In genomic region chr6:155883741-155884140, GRCh38 we compare ENCODE assay signal across 16 cellular contexts.
DNase-seq lines count a peak whose midpoint lies in the region; ATAC-seq and TF ChIP-seq lines count a peak whose summit lies in the region.
"Had no signal": no experiment of that assay in that cellular context is flagged by ENCODE, and none has a peak within 500 bp of the region (broad histone marks: within the 10 kb centered on the region; RNA-seq: fewer than 3 reads in every experiment).

No MANE protein-coding gene starts in this region.

- ATAC-seq in left lung: peak; percentile 44
- ATAC-seq: activated T-cell treated with anti-CD3 and anti-CD28 coated beads, Interleukin-2, amount 50 U/mL, for 72 hours had no signal

- peak overlapping the region; percentile 73 for H3K27ac Mint-ChIP-seq in HFFc6
- H3K27ac Mint-ChIP-seq: activated T-cell treated with anti-CD3 and anti-CD28 coated beads, Interleukin-2, amount 50 U/mL, for 72 hours; IgD-negative memory B cell had no signal

- in situ Hi-C loops in astrocyte of the spinal cord (cut with HindIII; ENCODE audit: low sequenced_read_pairs): no loop called here

- no peaks in the 10 kb centered on the region for H3K9me3 ChIP-seq in AG04450 (ENCODE audit: control insufficient read depth, insufficient read depth, low read length)
- no peaks in the 10 kb centered on the region for H3K9me3 ChIP-seq in left lung

- CTCF ChIA-PET in AG04450 (lab: Charles Lee): interaction anchor here (1.6 kb wide), 1 partner anchor 9 kb away, joined by 5 read pairs; no protein-coding TSS in a partner anchor

- no peaks in the 10 kb centered on the region for H3K36me3 ChIP-seq in left lung

- H3K4me3 ChIP-seq in AG04450 (ENCODE audit: low read depth, low read length): no peak overlapping the region
- H3K4me3 ChIP-seq in astrocyte of the spinal cord (ENCODE audit: low read depth, low read length): no peak overlapping the region
- H3K4me3 ChIP-seq in left lung: no peak overlapping the region

- peak; percentile 13 for DNase-seq in AG04450 (ENCODE audit: low read depth, low spot score)
- DNase-seq in HFFc6: peak; percentile 39
- peak; percentile 64 for DNase-seq in astrocyte of the spinal cord (ENCODE audit: low read depth, low spot score)
- DNase-seq in left lung: no peak
- no peak for DNase-seq in NCI-H748 treated with DMSO at 0.1 percent for 48 hours (lab: John Stamatoyannopoulos, UW)
- DNase-seq in NCI-H2107 (lab: John Stamatoyannopoulos, UW): no peak
- no peak for DNase-seq in kidney glomerular epithelial cell (lab: John Stamatoyannopoulos, UW)
- DNase-seq in HuH-7 (ENCODE audit: low spot score): no peak
- DNase-seq: activated CD4-positive, alpha-beta T cell treated with anti-CD3 and anti-CD28 coated beads for 48 hours; activated T-cell treated with anti-CD3 and anti-CD28 coated beads, Interleukin-2, amount 50 U/mL, for 72 hours; aorta; NCI-H1417 treated with DMSO at 0.1 percent for 48 hours; NCI-H510A; substantia nigra; T-helper 1 cell had no signal

- no peaks in the 10 kb centered on the region for H3K27me3 Mint-ChIP-seq in HFFc6 (ENCODE audit: insufficient read depth)
- H3K27me3 Mint-ChIP-seq: IgD-negative memory B cell had no signal

- H3K27me3 ChIP-seq in AG04450 (ENCODE audit: control insufficient read depth, insufficient read depth, low read length): no peaks in the 10 kb centered on the region
- H3K27me3 ChIP-seq in left lung: no peaks in the 10 kb centered on the region

- H3K4me1 Mint-ChIP-seq in HFFc6 (ENCODE audit: low read depth): peaks cover 56% of the 10 kb centered on the region

- peak overlapping the region; percentile 58 for H3K4me3 Mint-ChIP-seq in HFFc6
- H3K4me3 Mint-ChIP-seq: activated T-cell treated with anti-CD3 and anti-CD28 coated beads, Interleukin-2, amount 50 U/mL, for 72 hours; IgD-negative memory B cell had no signal

- POLR2A ChIA-PET in AG04450 (lab: Yijun Ruan, JAX): no interaction called here

- H3K9me3 Mint-ChIP-seq in HFFc6: no peaks in the 10 kb centered on the region
- H3K9me3 Mint-ChIP-seq: activated T-cell treated with anti-CD3 and anti-CD28 coated beads, Interleukin-2, amount 50 U/mL, for 72 hours; IgD-negative memory B cell had no signal

- H3K4me1 ChIP-seq in left lung: peaks cover 0 to 4% of the 10 kb centered on the region in 2 donors

- no peak for TF ChIP-seq CTCF in AG04450 (IDR thresholded peaks at IDR 0.05; ENCODE audit: low read depth, low read length)
- no peak for TF ChIP-seq CTCF in HFFc6 (IDR thresholded peaks at IDR 0.05)
- no peak for TF ChIP-seq CTCF in astrocyte of the spinal cord (IDR thresholded peaks at IDR 0.05; ENCODE audit: low read depth, low read length)
- TF ChIP-seq CTCF in left lung (IDR thresholded peaks at IDR 0.05): no peak

- H3K36me3 Mint-ChIP-seq in HFFc6 (ENCODE audit: low read depth): no peaks in the 10 kb centered on the region
- H3K36me3 Mint-ChIP-seq: IgD-negative memory B cell had no signal

- intact Hi-C loops in left lung (cut with DNase I): no loop called here

- H3K27ac ChIP-seq in AG04450 (ENCODE audit: low read depth, low read length) (no peak overlapping the region), left lung (peak overlapping the region in 1 of 2 donors; percentile 33)

Comparison
In these comparisons a context has a peak if more than half of its experiments do, and no peak if none do; other contexts are left out.
1. DNase-seq: peak in AG04450 (single experiment), HFFc6 (single experiment) and astrocyte of the spinal cord (single experiment); none in left lung (0 of 2), NCI-H748 treated with DMSO at 0.1 percent for 48 hours (single experiment), NCI-H2107 (single experiment), kidney glomerular epithelial cell (single experiment) and HuH-7 (single experiment).